ENCODE assay signal across 12 cellular contexts in genomic region chr1:157043685-157044084, GRCh38. TPM values are rescaled to one million over a fixed set of nuclear protein-coding genes. Genes with fewer than 3 reads are reported as not detected.
DNase-seq lines count a peak whose midpoint lies in the region; ATAC-seq, FAIRE-seq and TF ChIP-seq lines count a peak whose summit lies in the region.
"Had no signal": no experiment of that assay in that cellular context is flagged by ENCODE, and none has a peak within 500 bp of the region (broad histone marks: within the 10 kb centered on the region; RNA-seq: fewer than 3 reads in every experiment).

No MANE protein-coding gene starts in this region.

- H3K4me3 ChIP-seq in heart right ventricle (peak overlapping the region in 9 of 10 donors; percentile 6 to 72 (median 66)), bronchial epithelial cell (ENCODE audit: low read depth, low read length) (peak overlapping the region; percentile 50), lower lobe of right lung (peak overlapping the region; percentile 69), upper lobe of right lung (peak overlapping the region; percentile 59)

- H3K27ac ChIP-seq in heart right ventricle (peak overlapping the region in 4 of 10 donors; percentile 16 to 50 (median 20)), lower lobe of right lung (no peak overlapping the region), upper lobe of right lung (no peak overlapping the region)
- H3K27ac ChIP-seq: RWPE1 had no signal

- H3K36me3 ChIP-seq in heart right ventricle (no peaks in the 10 kb centered on the region), bronchial epithelial cell (ENCODE audit: control insufficient read depth, insufficient read depth, low read length) (no peaks in the 10 kb centered on the region), lower lobe of right lung (no peaks in the 10 kb centered on the region), upper lobe of right lung (no peaks in the 10 kb centered on the region)

- H3K9me3 ChIP-seq in heart right ventricle (no peaks in the 10 kb centered on the region), lower lobe of right lung (no peaks in the 10 kb centered on the region), upper lobe of right lung (no peaks in the 10 kb centered on the region)

- ATAC-seq in heart right ventricle: no peak
- ATAC-seq in Right ventricle myocardium inferior: no peak
- no peak for ATAC-seq in lower lobe of right lung
- ATAC-seq in upper lobe of right lung: no peak
- no peak for ATAC-seq in GM18511 (IDR thresholded peaks at IDR 0.05; ENCODE audit: unreplicated experiment)
- no peak for ATAC-seq in GM21619 (IDR thresholded peaks at IDR 0.05; ENCODE audit: unreplicated experiment)
- ATAC-seq in activated T-helper 17 cell treated with anti-CD3 and anti-CD28 coated beads, Interleukin-2, amount 50 U/mL, for 72 hours (replicated peaks): no peak
- ATAC-seq: naive thymus-derived CD4-positive, alpha-beta T cell; stimulated activated memory B cell treated with anti-CD40 and anti-IgM and Interleukin-4, amounts not matched to agents 10 μg/mL and 1 μg/mL and 100 μg/mL, for 72 hours had no signal

- H3K4me1 ChIP-seq in heart right ventricle: peaks cover 9 to 68% (median 54%) of the 10 kb centered on the region in 9 donors
- peaks cover 58% of the 10 kb centered on the region for H3K4me1 ChIP-seq in lower lobe of right lung
- H3K4me1 ChIP-seq in upper lobe of right lung: peaks cover 46% of the 10 kb centered on the region

- H3K27me3 ChIP-seq in heart right ventricle (peaks cover 0 to 12% (median 0%) of the 10 kb centered on the region in 7 donors), bronchial epithelial cell (ENCODE audit: control insufficient read depth, insufficient read depth, low read length) (no peaks in the 10 kb centered on the region), lower lobe of right lung (ENCODE audit: low read depth) (no peaks in the 10 kb centered on the region), upper lobe of right lung (no peaks in the 10 kb centered on the region)

- intact Hi-C loops in heart right ventricle (cut with DNase I) (no loop called here), Right ventricle myocardium inferior (cut with DNase I) (loop anchor here (2.0 kb wide), 1 partner anchor 31 kb away; no protein-coding TSS in a partner anchor), lower lobe of right lung (cut with DNase I) (no loop called here), upper lobe of right lung (cut with DNase I) (no loop called here)

- no peak for DNase-seq in heart right ventricle
- DNase-seq in Right ventricle myocardium inferior (ENCODE audit: missing footprints): no peak
- DNase-seq in bronchial epithelial cell (ENCODE audit: low read depth): no peak
- DNase-seq in lower lobe of right lung: no peak
- no peak for DNase-seq in upper lobe of right lung
- DNase-seq: naive thymus-derived CD4-positive, alpha-beta T cell had no signal

- H3K4me1 Mint-ChIP-seq in activated T-helper 17 cell treated with anti-CD3 and anti-CD28 coated beads, Interleukin-2, amount 50 U/mL, for 72 hours: peaks cover 5% of the 10 kb centered on the region

- no peaks in the 10 kb centered on the region for H3K9me3 Mint-ChIP-seq in activated T-helper 17 cell treated with anti-CD3 and anti-CD28 coated beads, Interleukin-2, amount 50 U/mL, for 72 hours
- H3K9me3 Mint-ChIP-seq: stimulated activated memory B cell treated with anti-CD40 and anti-IgM and Interleukin-4, amounts not matched to agents 10 μg/mL and 1 μg/mL and 100 μg/mL, for 72 hours had no signal

- 78 to 79% methylated on average over 2 of the region's 2 CpGs for WGBS in heart right ventricle, 2 donors

- H3K4me3 Mint-ChIP-seq in activated T-helper 17 cell treated with anti-CD3 and anti-CD28 coated beads, Interleukin-2, amount 50 U/mL, for 72 hours: no peak overlapping the region
- H3K4me3 Mint-ChIP-seq: stimulated activated memory B cell treated with anti-CD40 and anti-IgM and Interleukin-4, amounts not matched to agents 10 μg/mL and 1 μg/mL and 100 μg/mL, for 72 hours had no signal

- H3K36me3 Mint-ChIP-seq in activated T-helper 17 cell treated with anti-CD3 and anti-CD28 coated beads, Interleukin-2, amount 50 U/mL, for 72 hours (ENCODE audit: low read depth): peaks cover 5% of the 10 kb centered on the region
- H3K36me3 Mint-ChIP-seq: stimulated activated memory B cell treated with anti-CD40 and anti-IgM and Interleukin-4, amounts not matched to agents 10 μg/mL and 1 μg/mL and 100 μg/mL, for 72 hours had no signal

- H3K27me3 Mint-ChIP-seq in activated T-helper 17 cell treated with anti-CD3 and anti-CD28 coated beads, Interleukin-2, amount 50 U/mL, for 72 hours: peaks cover 56% of the 10 kb centered on the region

- H3K27ac Mint-ChIP-seq in activated T-helper 17 cell treated with anti-CD3 and anti-CD28 coated beads, Interleukin-2, amount 50 U/mL, for 72 hours: no peak overlapping the region
- H3K27ac Mint-ChIP-seq: stimulated activated memory B cell treated with anti-CD40 and anti-IgM and Interleukin-4, amounts not matched to agents 10 μg/mL and 1 μg/mL and 100 μg/mL, for 72 hours had no signal

- TF ChIP-seq CTCF in heart right ventricle (IDR thresholded peaks at IDR 0.05) (no peak), bronchial epithelial cell (IDR thresholded peaks at IDR 0.05; ENCODE audit: insufficient read depth, low read length, severe bottlenecking) (no peak), lower lobe of right lung (IDR thresholded peaks at IDR 0.05) (no peak), upper lobe of right lung (IDR thresholded peaks at IDR 0.05) (no peak)

- FAIRE-seq in bronchial epithelial cell (lab: Jason Lieb, UNC): no peak

RNA-seq across cellular contexts. Expression of gene ARHGEF11, which starts 1.9 kb away (rescaled TPM):
- total RNA-seq in heart right ventricle: 10 to 100 TPM; 23.7 to 34.5 (median 28.4) TPM
- polyA plus RNA-seq in heart right ventricle: 10 to 100 TPM; 10.4 to 13.0 TPM
- 29.3 TPM for total RNA-seq in Right ventricle myocardium inferior
- total RNA-seq in bronchial epithelial cell: 12.4 and 22.3 TPM in 2 replicates
- 54.5 TPM for total RNA-seq in lower lobe of right lung
- 41.1 TPM for total RNA-seq in upper lobe of right lung
- 1 to 10 TPM; 4.1 to 4.7 TPM for total RNA-seq in activated T-helper 17 cell treated with anti-CD3 and anti-CD28 coated beads, Interleukin-2, amount 50 U/mL, for 72 hours

RNA-seq across cellular contexts. Expression of gene ETV3L, which starts 55.9 kb away (rescaled TPM):
- total RNA-seq in heart right ventricle: not detected
- not detected for polyA plus RNA-seq in heart right ventricle
- total RNA-seq in Right ventricle myocardium inferior: not detected
- total RNA-seq in bronchial epithelial cell: not detected in 2 replicates
- not detected for total RNA-seq in lower lobe of right lung
- total RNA-seq in upper lobe of right lung: not detected
- total RNA-seq in activated T-helper 17 cell treated with anti-CD3 and anti-CD28 coated beads, Interleukin-2, amount 50 U/mL, for 72 hours: under 1 TPM in 1 of 2 donors, not detected in 1; 0.26 TPM
- total RNA-seq: M059J; naive thymus-derived CD4-positive, alpha-beta T cell had no signal
- polyA plus RNA-seq: naive thymus-derived CD4-positive, alpha-beta T cell had no signal
